13 cellular contexts compared by ENCODE assay signal in genomic region chr5:146653560-146653959, GRCh38.
DNase-seq lines count a peak whose midpoint lies in the region; ATAC-seq and TF ChIP-seq lines count a peak whose summit lies in the region.
"Had no signal": no experiment of that assay in that cellular context is flagged by ENCODE, and none has a peak within 500 bp of the region (broad histone marks: within the 10 kb centered on the region; RNA-seq: fewer than 3 reads in every experiment).

No MANE protein-coding gene starts in this region.

- intact Hi-C loops in heart right ventricle (cut with DNase I), result loop anchor here in 1 of 10 donors (10.0 kb wide), 1 partner anchor 311 kb away; no protein-coding TSS in a partner anchor

- TF ChIP-seq CTCF in heart right ventricle (IDR thresholded peaks at IDR 0.05), result no peak

- no peak for ATAC-seq in GM19328 (IDR thresholded peaks at IDR 0.05; ENCODE audit: unreplicated experiment)
- ATAC-seq in HG03139 (IDR thresholded peaks at IDR 0.05; ENCODE audit: unreplicated experiment), result no peak
- no peak for ATAC-seq in heart right ventricle

- H3K9me3 ChIP-seq in heart right ventricle, result no peaks in the 10 kb centered on the region

- H3K4me1 ChIP-seq in heart right ventricle, result no peaks in the 10 kb centered on the region

- no peaks in the 10 kb centered on the region for H3K36me3 ChIP-seq in heart right ventricle

- DNase-seq in SK-N-DZ (ENCODE audit: low spot score) (peak; percentile 99), UCSD-AML1 (lab: John Stamatoyannopoulos, UW; ENCODE audit: unreplicated experiment) (peak; percentile 20), caudate nucleus (lab: John Stamatoyannopoulos, UW) (peak in 4 of 61 donors; percentile 5 to 25 (median 14)), retina (peak; percentile 73), heart right ventricle (no peak)
- DNase-seq: ACHN; CD4-positive, alpha-beta T cell; DMS79 treated with DMSO at 0.1 percent for 48 hours; GF-D8; H9 had no signal

- WGBS in heart right ventricle, 2 donors, result 57 to 61% methylated on average over 7 of the region's 7 CpGs

- no peaks in the 10 kb centered on the region for H3K27me3 ChIP-seq in heart right ventricle

- peak overlapping the region; percentile 42 for H3K27ac ChIP-seq in caudate nucleus (ENCODE audit: low read depth, low read length)
- no peak overlapping the region for H3K27ac ChIP-seq in heart right ventricle
- H3K27ac ChIP-seq: C4-2B had no signal

- H3K4me3 ChIP-seq in heart right ventricle, result no peak overlapping the region

Comparison
In these comparisons a context has a peak if more than half of its experiments do, and no peak if none do; other contexts are left out.
1. DNase-seq: peak in SK-N-DZ (single experiment), UCSD-AML1 (single experiment) and retina (single experiment); none in heart right ventricle (0 of 2).